Comparison of ENCODE assay signal across 37 cellular contexts in genomic region chr11:1177771-1178090, GRCh38. TPM values are rescaled to one million over a fixed set of nuclear protein-coding genes. Genes with fewer than 3 reads are reported as not detected.
"Had no signal": no experiment of that assay in that cellular context is flagged by ENCODE, and none has a peak within 500 bp of the region (broad histone marks: within the 10 kb centered on the region; RNA-seq: fewer than 3 reads in every experiment).

No MANE protein-coding gene starts in this region.

- H3K36me3 ChIP-seq: ascending aorta, cardiac muscle cell had no signal

- H3K4me1 Mint-ChIP-seq: activated B cell treated with CpG ODN at 0.5 μM for 24 hours; activated CD4-positive, alpha-beta T cell treated with anti-CD3 and anti-CD28 coated beads, Interleukin-2, amount 10 ng/mL, durations not matched to agents 24 days and 14 days; activated naive CD4-positive, alpha-beta T cell treated with anti-CD3 and anti-CD28 coated beads, Interleukin-2, amount 10 ng/mL, durations not matched to agents 7 days and 5 days; activated naive CD4-positive, alpha-beta T cell treated with anti-CD3 and anti-CD28 coated beads, Interleukin-2, amount 50 U/mL, for 24 hours; activated naive CD8-positive, alpha-beta T cell treated with anti-CD3 and anti-CD28 coated beads, Interleukin-2, amount 10 ng/mL, durations not matched to agents 7 days and 5 days; activated naive CD8-positive, alpha-beta T cell treated with anti-CD3 and anti-CD28 coated beads, Interleukin-2, amount 50 U/mL, for 24 hours; brain had no signal

- H3K9me3 Mint-ChIP-seq: activated CD4-positive, alpha-beta memory T cell treated with anti-CD3 and anti-CD28 coated beads for 36 hours; activated CD8-positive, alpha-beta T cell treated with anti-CD3 and anti-CD28 coated beads for 36 hours; activated naive CD4-positive, alpha-beta T cell treated with anti-CD3 and anti-CD28 coated beads, Interleukin-2, amount 50 U/mL, for 24 hours; activated T-cell treated with anti-CD3 and anti-CD28 coated beads, Interleukin-2, amount 50 U/mL, for 4 hours had no signal

- H3K27ac ChIP-seq: ascending aorta, cardiac muscle cell, VCaP had no signal

- FAIRE-seq: bronchial epithelial cell, TTC549 had no signal

- H3K27me3 ChIP-seq: ascending aorta, cardiac muscle cell had no signal

- DNase-seq: activated B cell treated with CpG ODN at 0.5 μM for 24 hours; activated CD4-positive, alpha-beta memory T cell treated with anti-CD3 and anti-CD28 coated beads for 36 hours; activated CD4-positive, alpha-beta T cell treated with anti-CD3 and anti-CD28 coated beads for 4 hours; activated CD4-positive, alpha-beta T cell treated with anti-CD3 and anti-CD28 coated beads, Interleukin-2, amount 10 ng/mL, durations not matched to agents 24 days and 14 days; activated CD4-positive, alpha-beta T cell treated with anti-CD3 and anti-CD28 coated beads, Interleukin-2, amount 50 U/mL, for 1 hour; activated CD4-positive, alpha-beta T cell treated with anti-CD3 and anti-CD28 coated beads, Interleukin-2, amount 50 U/mL, for 4 hours; activated CD4-positive, CD25-positive, alpha-beta regulatory T cell treated with anti-CD3 and anti-CD28 coated beads, Interleukin-2, amount 50 U/mL, for 72 hours; activated CD8-positive, alpha-beta memory T cell treated with anti-CD3 and anti-CD28 coated beads, Interleukin-2, amount 50 U/mL, for 4 hours; activated CD8-positive, alpha-beta T cell treated with anti-CD3 and anti-CD28 coated beads for 36 hours; activated effector memory CD4-positive, alpha-beta T cell treated with Interleukin-2 at 50 U/mL for 16 hours; activated gamma-delta T cell; activated naive CD4-positive, alpha-beta T cell treated with anti-CD3 and anti-CD28 coated beads, Interleukin-2, amount 10 ng/mL, durations not matched to agents 7 days and 5 days; activated naive CD4-positive, alpha-beta T cell treated with Interleukin-2 at 50 U/mL for 16 hours; activated naive CD8-positive, alpha-beta T cell treated with anti-CD3 and anti-CD28 coated beads, Interleukin-2, amount 10 ng/mL, durations not matched to agents 7 days and 5 days; activated naive CD8-positive, alpha-beta T cell treated with anti-CD3 and anti-CD28 coated beads, Interleukin-2, amount 50 U/mL, for 24 hours; activated T-cell treated with anti-CD3 and anti-CD28 coated beads for 4 hours; activated T-cell treated with anti-CD3 and anti-CD28 coated beads, Interleukin-2, amount 50 U/mL, for 1 hour; activated T-cell treated with anti-CD3 and anti-CD28 coated beads, Interleukin-2, amount 50 U/mL, for 4 hours; activated T-cell treated with anti-CD3 and anti-CD28 coated beads, Interleukin-2, amount 50 U/mL, for 72 hours; amygdala; anterior cingulate cortex; central memory CD4-positive, alpha-beta T cell; T-helper 1 cell; T-helper 2 cell; T-helper 9 cell had no signal

- H3K27me3 Mint-ChIP-seq: activated B cell treated with CpG ODN at 0.5 μM for 24 hours; activated CD4-positive, alpha-beta memory T cell treated with anti-CD3 and anti-CD28 coated beads for 36 hours; activated CD4-positive, alpha-beta T cell treated with anti-CD3 and anti-CD28 coated beads, Interleukin-2, amount 10 ng/mL, durations not matched to agents 24 days and 14 days; activated CD8-positive, alpha-beta T cell treated with anti-CD3 and anti-CD28 coated beads for 36 hours; activated naive CD4-positive, alpha-beta T cell treated with anti-CD3 and anti-CD28 coated beads, Interleukin-2, amount 10 ng/mL, durations not matched to agents 7 days and 5 days; activated naive CD4-positive, alpha-beta T cell treated with anti-CD3 and anti-CD28 coated beads, Interleukin-2, amount 50 U/mL, for 24 hours; activated naive CD8-positive, alpha-beta T cell; activated naive CD8-positive, alpha-beta T cell treated with anti-CD3 and anti-CD28 coated beads, Interleukin-2, amount 10 ng/mL, durations not matched to agents 7 days and 5 days; activated naive CD8-positive, alpha-beta T cell treated with anti-CD3 and anti-CD28 coated beads, Interleukin-2, amount 50 U/mL, for 24 hours; brain had no signal

- H3K36me3 Mint-ChIP-seq: activated CD4-positive, alpha-beta memory T cell treated with anti-CD3 and anti-CD28 coated beads for 36 hours; activated naive CD4-positive, alpha-beta T cell treated with anti-CD3 and anti-CD28 coated beads, Interleukin-2, amount 10 ng/mL, durations not matched to agents 7 days and 5 days; activated naive CD8-positive, alpha-beta T cell; activated naive CD8-positive, alpha-beta T cell treated with anti-CD3 and anti-CD28 coated beads, Interleukin-2, amount 10 ng/mL, durations not matched to agents 7 days and 5 days; brain had no signal

- H3K27ac Mint-ChIP-seq: activated B cell treated with CpG ODN at 0.5 μM for 24 hours; activated CD4-positive, alpha-beta memory T cell treated with anti-CD3 and anti-CD28 coated beads for 36 hours; activated CD4-positive, alpha-beta T cell treated with anti-CD3 and anti-CD28 coated beads, Interleukin-2, amount 10 ng/mL, durations not matched to agents 24 days and 14 days; activated CD8-positive, alpha-beta T cell treated with anti-CD3 and anti-CD28 coated beads for 36 hours; activated naive CD4-positive, alpha-beta T cell treated with anti-CD3 and anti-CD28 coated beads, Interleukin-2, amount 10 ng/mL, durations not matched to agents 7 days and 5 days; activated naive CD4-positive, alpha-beta T cell treated with anti-CD3 and anti-CD28 coated beads, Interleukin-2, amount 50 U/mL, for 24 hours; activated naive CD8-positive, alpha-beta T cell; activated naive CD8-positive, alpha-beta T cell treated with anti-CD3 and anti-CD28 coated beads, Interleukin-2, amount 10 ng/mL, durations not matched to agents 7 days and 5 days; activated naive CD8-positive, alpha-beta T cell treated with anti-CD3 and anti-CD28 coated beads, Interleukin-2, amount 50 U/mL, for 24 hours; activated T-cell treated with anti-CD3 and anti-CD28 coated beads, Interleukin-2, amount 50 U/mL, for 72 hours; activated T-helper 2 cell treated with anti-CD3 and anti-CD28 coated beads, Interferon-gamma antibody, Interleukin-2, Interleukin-4, amounts not matched to agents 10 μg/mL and 5 μg/mL and 100 μg/mL, durations not matched to agents 14 hours and 24 hours and 36 hours; brain; T-helper 1 cell treated with Interleukin-12 subunit alpha and Interleukin-12 subunit beta and Interleukin-4 antibody, amounts not matched to agents 30 μg/mL and 1 μg/mL, for 36 hours; T-helper 2 cell treated with Interferon-gamma antibody and Interleukin-4, amounts not matched to agents 5 μg/mL and 100 μg/mL, for 36 hours had no signal

- H3K9me3 ChIP-seq: ascending aorta had no signal

- H3K4me1 ChIP-seq: ascending aorta had no signal

- H3K4me3 Mint-ChIP-seq: activated B cell treated with CpG ODN at 0.5 μM for 24 hours; activated CD4-positive, alpha-beta memory T cell treated with anti-CD3 and anti-CD28 coated beads for 36 hours; activated CD4-positive, alpha-beta T cell treated with anti-CD3 and anti-CD28 coated beads, Interleukin-2, amount 10 ng/mL, durations not matched to agents 24 days and 14 days; activated CD8-positive, alpha-beta T cell treated with anti-CD3 and anti-CD28 coated beads for 36 hours; activated naive CD4-positive, alpha-beta T cell treated with anti-CD3 and anti-CD28 coated beads, Interleukin-2, amount 10 ng/mL, durations not matched to agents 7 days and 5 days; activated naive CD4-positive, alpha-beta T cell treated with anti-CD3 and anti-CD28 coated beads, Interleukin-2, amount 50 U/mL, for 24 hours; activated naive CD8-positive, alpha-beta T cell; activated naive CD8-positive, alpha-beta T cell treated with anti-CD3 and anti-CD28 coated beads, Interleukin-2, amount 10 ng/mL, durations not matched to agents 7 days and 5 days; activated naive CD8-positive, alpha-beta T cell treated with anti-CD3 and anti-CD28 coated beads, Interleukin-2, amount 50 U/mL, for 24 hours; activated T-cell treated with anti-CD3 and anti-CD28 coated beads, Interleukin-2, amount 50 U/mL, for 4 hours; activated T-cell treated with anti-CD3 and anti-CD28 coated beads, Interleukin-2, amount 50 U/mL, for 72 hours; brain; T-helper 1 cell treated with Interleukin-12 subunit alpha and Interleukin-12 subunit beta and Interleukin-4 antibody, amounts not matched to agents 30 μg/mL and 1 μg/mL, for 36 hours; T-helper 2 cell treated with Interferon-gamma antibody and Interleukin-4, amounts not matched to agents 5 μg/mL and 100 μg/mL, for 36 hours had no signal

- ATAC-seq: activated CD8-positive, alpha-beta T cell treated with anti-CD3 and anti-CD28 coated beads for 36 hours; activated naive CD8-positive, alpha-beta T cell treated with anti-CD3 and anti-CD28 coated beads, Interleukin-2, amount 50 U/mL, for 24 hours; activated T-cell treated with anti-CD3 and anti-CD28 coated beads, Interleukin-2, amount 50 U/mL, for 4 hours; activated T-cell treated with anti-CD3 and anti-CD28 coated beads, Interleukin-2, amount 50 U/mL, for 72 hours had no signal

- H3K4me3 ChIP-seq: ascending aorta, cardiac muscle cell had no signal

RNA-seq across cellular contexts. Expression of gene MUC5AC, which starts 20.0 kb away (rescaled TPM):
- total RNA-seq: activated B cell treated with CpG ODN at 0.5 μM for 24 hours; activated CD4-positive, alpha-beta memory T cell treated with anti-CD3 and anti-CD28 coated beads for 36 hours; activated CD4-positive, alpha-beta T cell treated with anti-CD3 and anti-CD28 coated beads, Interleukin-2, amount 10 ng/mL, durations not matched to agents 24 days and 14 days; activated CD8-positive, alpha-beta memory T cell treated with anti-CD3 and anti-CD28 coated beads for 36 hours; activated CD8-positive, alpha-beta T cell treated with anti-CD3 and anti-CD28 coated beads for 36 hours; activated naive CD8-positive, alpha-beta T cell treated with anti-CD3 and anti-CD28 coated beads, Interleukin-2, amount 10 ng/mL, durations not matched to agents 7 days and 5 days; activated T-cell treated with anti-CD3 and anti-CD28 coated beads, Interleukin-2, amount 50 U/mL, for 72 hours; activated T-helper 2 cell treated with anti-CD3 and anti-CD28 coated beads, Interferon-gamma antibody, Interleukin-2, Interleukin-4, amounts not matched to agents 10 μg/mL and 5 μg/mL and 100 μg/mL, durations not matched to agents 14 hours and 24 hours and 36 hours; cardiac muscle cell had no signal
- polyA plus RNA-seq: cardiac muscle cell had no signal

RNA-seq across cellular contexts. Expression of gene MUC5B, which starts 45.1 kb away (rescaled TPM):
- total RNA-seq: activated B cell treated with CpG ODN at 0.5 μM for 24 hours; activated CD4-positive, alpha-beta memory T cell treated with anti-CD3 and anti-CD28 coated beads for 36 hours; activated CD4-positive, alpha-beta T cell treated with anti-CD3 and anti-CD28 coated beads, Interleukin-2, amount 10 ng/mL, durations not matched to agents 24 days and 14 days; activated CD8-positive, alpha-beta memory T cell treated with anti-CD3 and anti-CD28 coated beads for 36 hours; activated CD8-positive, alpha-beta T cell treated with anti-CD3 and anti-CD28 coated beads for 36 hours; activated naive CD8-positive, alpha-beta T cell treated with anti-CD3 and anti-CD28 coated beads, Interleukin-2, amount 10 ng/mL, durations not matched to agents 7 days and 5 days; activated T-cell treated with anti-CD3 and anti-CD28 coated beads, Interleukin-2, amount 50 U/mL, for 72 hours; activated T-helper 2 cell treated with anti-CD3 and anti-CD28 coated beads, Interferon-gamma antibody, Interleukin-2, Interleukin-4, amounts not matched to agents 10 μg/mL and 5 μg/mL and 100 μg/mL, durations not matched to agents 14 hours and 24 hours and 36 hours; bronchial epithelial cell; cardiac muscle cell had no signal
- polyA plus RNA-seq: cardiac muscle cell had no signal
